ENCODE assay signal across 7 cellular contexts in the genomic region with DNA sequence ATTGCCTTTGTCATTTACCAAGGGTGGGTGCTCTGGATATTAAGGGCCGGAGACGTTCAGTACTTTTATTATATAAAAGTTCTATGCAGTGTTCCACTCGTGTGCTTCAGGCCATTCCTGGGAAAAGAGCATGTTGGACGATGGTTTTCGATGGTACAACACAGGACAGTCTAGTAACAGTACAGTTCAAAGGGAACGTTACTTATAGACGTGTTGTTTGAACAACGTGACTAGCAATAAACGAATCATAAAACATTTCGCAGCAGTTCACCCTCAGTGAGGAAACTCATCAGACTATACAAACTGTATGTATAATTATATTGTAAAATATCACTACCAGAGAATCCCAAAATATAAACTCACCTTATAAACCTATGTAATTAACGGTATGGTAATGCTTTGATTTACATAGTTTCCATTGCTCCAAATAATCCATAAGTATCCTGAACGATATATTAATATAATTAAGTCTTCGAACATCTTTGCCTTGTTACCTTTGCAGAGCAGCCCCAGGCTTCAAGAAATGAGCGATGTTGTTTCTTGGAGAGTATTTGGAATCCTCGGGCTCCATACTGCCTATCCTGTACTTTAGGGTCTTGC. TPM values are rescaled to one million over a fixed set of nuclear protein-coding genes. Genes with fewer than 3 reads are reported as not detected.
DNase-seq lines count a peak whose midpoint lies in the region; ATAC-seq and TF ChIP-seq lines count a peak whose summit lies in the region.

No MANE protein-coding gene starts in this region.

- H3K9ac ChIP-seq in iPS-20b (ENCODE audit: low read depth, low read length) = peak overlapping the region; percentile 96
- H3K9ac ChIP-seq in stomach smooth muscle (ENCODE audit: low read length in 2 of 2) = peak overlapping the region; percentile 66 to 97

- no peaks in the 10 kb centered on the region for H3K27me3 Mint-ChIP-seq in activated T-helper 2 cell treated with anti-CD3 and anti-CD28 coated beads, Interferon-gamma antibody, Interleukin-2, Interleukin-4, amounts not matched to agents 10 μg/mL and 5 μg/mL and 100 μg/mL, durations not matched to agents 14 hours and 24 hours and 36 hours (ENCODE audit: low read depth)

- peak overlapping the region; percentile 91 for H3K27ac ChIP-seq in HL-60 (replicated peaks)
- H3K27ac ChIP-seq in iPS-20b (ENCODE audit: low read length) = peak overlapping the region; percentile 97
- peak overlapping the region; percentile 86 for H3K27ac ChIP-seq in stomach smooth muscle (ENCODE audit: low read length)

- H3K27me3 ChIP-seq in HL-60 (ENCODE audit: insufficient read depth, poor library complexity, severe bottlenecking) = no peaks in the 10 kb centered on the region
- no peaks in the 10 kb centered on the region for H3K27me3 ChIP-seq in iPS-20b (ENCODE audit: insufficient read depth, low read length)
- H3K27me3 ChIP-seq in stomach smooth muscle (ENCODE audit: control insufficient read depth in 1 of 2, insufficient read depth in 2 of 2, low read length in 2 of 2) = no peaks in the 10 kb centered on the region

- H3K36me3 ChIP-seq in iPS-20b (ENCODE audit: insufficient read depth, low read depth, low read length) (peaks cover 5% of the 10 kb centered on the region), stomach smooth muscle (ENCODE audit: control insufficient read depth in 2 of 2, insufficient read depth in 2 of 2, low read length in 2 of 2) (no peaks in the 10 kb centered on the region)

- H3K4me1 Mint-ChIP-seq in activated T-helper 2 cell treated with anti-CD3 and anti-CD28 coated beads, Interferon-gamma antibody, Interleukin-2, Interleukin-4, amounts not matched to agents 10 μg/mL and 5 μg/mL and 100 μg/mL, durations not matched to agents 14 hours and 24 hours and 36 hours (ENCODE audit: low read depth) = peaks cover 25% of the 10 kb centered on the region

- H3K9me3 ChIP-seq in iPS-20b (ENCODE audit: insufficient read depth, low read depth, low read length) (no peaks in the 10 kb centered on the region; the same call in 1 of the 2 replicates), stomach smooth muscle (ENCODE audit: control insufficient read depth in 2 of 2, low read length in 2 of 2) (no peaks in the 10 kb centered on the region)

- H3K9me3 Mint-ChIP-seq in activated T-helper 2 cell treated with anti-CD3 and anti-CD28 coated beads, Interferon-gamma antibody, Interleukin-2, Interleukin-4, amounts not matched to agents 10 μg/mL and 5 μg/mL and 100 μg/mL, durations not matched to agents 14 hours and 24 hours and 36 hours = no peaks in the 10 kb centered on the region

- peak overlapping the region; percentile 100 for H3K27ac Mint-ChIP-seq in activated T-helper 2 cell treated with anti-CD3 and anti-CD28 coated beads, Interferon-gamma antibody, Interleukin-2, Interleukin-4, amounts not matched to agents 10 μg/mL and 5 μg/mL and 100 μg/mL, durations not matched to agents 14 hours and 24 hours and 36 hours

- no peak for TF ChIP-seq CTCF in HL-60 (IDR thresholded peaks at IDR 0.05; ENCODE audit: insufficient read depth, low read length)

- intact Hi-C loops in activated T-helper 2 cell treated with anti-CD3 and anti-CD28 coated beads, Interferon-gamma antibody, Interleukin-2, Interleukin-4, amounts not matched to agents 10 μg/mL and 5 μg/mL and 100 μg/mL, durations not matched to agents 14 hours and 24 hours and 36 hours (cut with micrococcal nuclease) = loop anchor here (1.0 kb wide), 1 partner anchor 9 kb away; no protein-coding TSS in a partner anchor

- peak overlapping the region; percentile 99 for H3K4me3 Mint-ChIP-seq in activated T-helper 2 cell treated with anti-CD3 and anti-CD28 coated beads, Interferon-gamma antibody, Interleukin-2, Interleukin-4, amounts not matched to agents 10 μg/mL and 5 μg/mL and 100 μg/mL, durations not matched to agents 14 hours and 24 hours and 36 hours (ENCODE audit: low read depth)

- peak overlapping the region; percentile 77 for H3K4me3 ChIP-seq in HL-60 (replicated peaks; ENCODE audit: insufficient read depth, low read length)
- peak overlapping the region; percentile 94 for H3K4me3 ChIP-seq in iPS-20b (ENCODE audit: low read length)
- peak overlapping the region; percentile 74 to 100 for H3K4me3 ChIP-seq in stomach smooth muscle (ENCODE audit: low read length in 2 of 2)

- peaks cover 23% of the 10 kb centered on the region for H3K36me3 Mint-ChIP-seq in activated T-helper 2 cell treated with anti-CD3 and anti-CD28 coated beads, Interferon-gamma antibody, Interleukin-2, Interleukin-4, amounts not matched to agents 10 μg/mL and 5 μg/mL and 100 μg/mL, durations not matched to agents 14 hours and 24 hours and 36 hours (ENCODE audit: low read depth)

- no peak for DNase-seq in HL-60 (ENCODE audit: low read depth in 1 of 2, low spot score in 1 of 2)
- no peak for DNase-seq in activated T-helper 2 cell treated with anti-CD3 and anti-CD28 coated beads, Interferon-gamma antibody, Interleukin-2, Interleukin-4, amounts not matched to agents 10 μg/mL and 5 μg/mL and 100 μg/mL, durations not matched to agents 14 hours and 24 hours and 36 hours (ENCODE audit: low spot score)
- DNase-seq in foreskin melanocyte = no peak
- no peak for DNase-seq in stimulated activated naive CD4-positive, alpha-beta T cell treated with Interleukin-2 at 50 U/mL for 16 hours (lab: John Stamatoyannopoulos, UW)

- H3K4me1 ChIP-seq in iPS-20b (ENCODE audit: insufficient read depth, low read length) (peaks cover 4% of the 10 kb centered on the region; the same call in 1 of the 2 replicates), stomach smooth muscle (ENCODE audit: control insufficient read depth, insufficient read depth, low read length) (peaks cover 14% of the 10 kb centered on the region)

- no peak for ATAC-seq in HG03378 (IDR thresholded peaks at IDR 0.05; ENCODE audit: unreplicated experiment)

RNA-seq across cellular contexts. Expression of gene NMT1, which starts 0.6 kb away (rescaled TPM):
- total RNA-seq in activated T-helper 2 cell treated with anti-CD3 and anti-CD28 coated beads, Interferon-gamma antibody, Interleukin-2, Interleukin-4, amounts not matched to agents 10 μg/mL and 5 μg/mL and 100 μg/mL, durations not matched to agents 14 hours and 24 hours and 36 hours = 165 and 173 TPM in 2 replicates

RNA-seq across cellular contexts. Expression of gene DCAKD, which starts 10.3 kb away (rescaled TPM):
- 30.0 and 31.0 TPM in 2 replicates for total RNA-seq in activated T-helper 2 cell treated with anti-CD3 and anti-CD28 coated beads, Interferon-gamma antibody, Interleukin-2, Interleukin-4, amounts not matched to agents 10 μg/mL and 5 μg/mL and 100 μg/mL, durations not matched to agents 14 hours and 24 hours and 36 hours
